ENCODE assay signal across 19 cellular contexts in the genomic region with DNA sequence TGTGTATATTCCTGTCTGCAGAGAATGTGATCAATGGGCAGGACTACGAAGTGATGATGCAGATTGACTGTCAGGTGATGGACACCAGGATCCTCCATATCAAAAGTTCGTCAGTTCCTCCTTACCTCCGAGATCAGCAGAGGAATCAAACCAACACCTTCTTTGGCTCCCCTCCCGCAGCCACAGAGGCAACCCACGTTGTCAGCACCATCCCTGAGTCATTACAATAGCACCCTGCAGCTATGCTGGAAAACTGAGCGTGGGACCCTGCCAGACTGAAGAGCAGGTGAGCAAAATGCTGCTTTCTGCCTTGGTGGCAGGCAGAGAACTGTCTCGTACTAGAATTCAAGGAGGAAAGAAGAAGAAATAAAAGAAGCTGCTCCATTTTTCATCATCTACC.
DNase-seq lines count a peak whose midpoint lies in the region; ATAC-seq, FAIRE-seq and TF ChIP-seq lines count a peak whose summit lies in the region.
"Had no signal": no experiment of that assay in that cellular context is flagged by ENCODE, and none has a peak within 500 bp of the region (broad histone marks: within the 10 kb centered on the region; RNA-seq: fewer than 3 reads in every experiment).

No MANE protein-coding gene starts in this region.

- H3K4me1 Mint-ChIP-seq in MCF 10A (ENCODE audit: insufficient read depth, unreplicated experiment) (peaks cover 42% of the 10 kb centered on the region), T-cell (peaks cover 45 to 57% (median 47%) of the 10 kb centered on the region in 3 donors)

- H3K9me3 Mint-ChIP-seq in MCF 10A (ENCODE audit: unreplicated experiment), result no peaks in the 10 kb centered on the region
- no peaks in the 10 kb centered on the region for H3K9me3 Mint-ChIP-seq in T-cell
- H3K9me3 Mint-ChIP-seq: activated B cell treated with CpG ODN at 0.5 μM for 24 hours had no signal

- no peaks in the 10 kb centered on the region for H3K36me3 ChIP-seq in breast epithelium
- H3K36me3 ChIP-seq in ovary, result no peaks in the 10 kb centered on the region
- H3K36me3 ChIP-seq: prostate gland, uterus had no signal

- H3K27me3 ChIP-seq in breast epithelium (no peaks in the 10 kb centered on the region), ovary (no peaks in the 10 kb centered on the region)
- H3K27me3 ChIP-seq: stomach, uterus had no signal

- H3K27ac ChIP-seq in breast epithelium, result no peak overlapping the region
- H3K27ac ChIP-seq in ovary, result no peak overlapping the region
- H3K27ac ChIP-seq: prostate gland, stomach, uterus had no signal

- no peak for TF ChIP-seq CTCF in MCF 10A (IDR thresholded peaks at IDR 0.05; ENCODE audit: unreplicated experiment)
- no peak for TF ChIP-seq CTCF in breast epithelium (IDR thresholded peaks at IDR 0.05)
- no peak for TF ChIP-seq CTCF in epithelial cell of esophagus (IDR thresholded peaks at IDR 0.05; ENCODE audit: insufficient read depth, low read depth, low read length, missing control alignments)
- no peak for TF ChIP-seq CTCF in ovary (IDR thresholded peaks at IDR 0.05)

- no peak for TF ChIP-seq EP300 in ovary (IDR thresholded peaks at IDR 0.05)

- DNase-seq in MCF 10A (ENCODE audit: unreplicated experiment) (peak; percentile 92), breast epithelium (ENCODE audit: low spot score in 2 of 2) (no peak), T-cell (no peak), epithelial cell of esophagus (ENCODE audit: low read depth) (peak; percentile 62), urothelium cell line (ENCODE audit: low spot score) (peak; percentile 20), ovary (no peak), NCI-H1105 treated with DMSO at 0.1 percent for 48 hours (lab: John Stamatoyannopoulos, UW) (no peak)
- DNase-seq: activated B cell treated with CpG ODN at 0.5 μM for 24 hours, GF-D8, HCEC 1CT, left ventricle myocardium superior, NCI-H2081 treated with DMSO at 0.1 percent for 48 hours, NCI-H526, stomach, SW 1271, uterus had no signal

- POLR2A ChIA-PET in MCF 10A (lab: Yijun Ruan, JAX), result interaction anchor here (0.6 to 2.1 kb wide), 4 partner anchors 10 to 235 kb away, joined by 3 to 7 read pairs (median 6); no protein-coding TSS in a partner anchor
- POLR2A ChIA-PET in T-cell (lab: Charles Lee), result interaction anchor here in 1 of 2 donors (0.6 kb wide), 1 partner anchor 217 kb away, joined by 3 read pairs; no protein-coding TSS in a partner anchor

- no peaks in the 10 kb centered on the region for H3K9me3 ChIP-seq in breast epithelium
- H3K9me3 ChIP-seq in ovary, result no peaks in the 10 kb centered on the region
- H3K9me3 ChIP-seq: prostate gland, stomach, uterus had no signal

- H3K27me3 Mint-ChIP-seq in MCF 10A (ENCODE audit: insufficient read depth, unreplicated experiment) (no peaks in the 10 kb centered on the region), T-cell (no peaks in the 10 kb centered on the region)
- H3K27me3 Mint-ChIP-seq: activated B cell treated with CpG ODN at 0.5 μM for 24 hours had no signal

- BruUV-seq in MCF 10A (replicated peaks; lab: Mats Ljungman, UMichigan), result no TSS peak

- H3K4me1 ChIP-seq in breast epithelium, result no peaks in the 10 kb centered on the region
- peaks cover 3% of the 10 kb centered on the region for H3K4me1 ChIP-seq in ovary (ENCODE audit: insufficient read depth)
- H3K4me1 ChIP-seq: prostate gland had no signal

- WGBS in ovary, 3 donors, result 83 to 86% (median 84%) methylated on average over 7 of the region's 7 CpGs

- no peak overlapping the region for H3K27ac Mint-ChIP-seq in MCF 10A (ENCODE audit: low read depth, unreplicated experiment)
- peak overlapping the region; percentile 15 to 50 for H3K27ac Mint-ChIP-seq in T-cell
- H3K27ac Mint-ChIP-seq: activated B cell treated with CpG ODN at 0.5 μM for 24 hours had no signal

- CTCF ChIA-PET in MCF 10A (lab: Yijun Ruan, JAX), result interaction anchor here (0.6 to 3.1 kb wide), 6 partner anchors 35 to 569 kb away, joined by 3 to 18 read pairs (median 4); no protein-coding TSS in a partner anchor
- CTCF ChIA-PET in T-cell (lab: Charles Lee), result no interaction called here

- H3K4me3 ChIP-seq in breast epithelium (no peak overlapping the region), epithelial cell of esophagus (ENCODE audit: low read length) (no peak overlapping the region), ovary (no peak overlapping the region)
- H3K4me3 ChIP-seq: prostate gland, stomach, uterus had no signal

- H3K36me3 Mint-ChIP-seq in MCF 10A (ENCODE audit: insufficient read depth, unreplicated experiment) (peaks cover 26% of the 10 kb centered on the region), T-cell (peaks cover 36% of the 10 kb centered on the region)

- H3K4me3 Mint-ChIP-seq in MCF 10A (ENCODE audit: unreplicated experiment), result no peak overlapping the region
- H3K4me3 Mint-ChIP-seq in T-cell, result no peak overlapping the region
- H3K4me3 Mint-ChIP-seq: activated B cell treated with CpG ODN at 0.5 μM for 24 hours had no signal

- no peak for FAIRE-seq in urothelium cell line (lab: Jason Lieb, UNC)

- ATAC-seq in T-cell (replicated peaks in 1 of 4) (no peak), HG03442 (IDR thresholded peaks at IDR 0.05; ENCODE audit: unreplicated experiment) (no peak)
- ATAC-seq: left ventricle myocardium superior, Panc1 had no signal

- TF ChIP-seq POLR2A in breast epithelium (IDR thresholded peaks at IDR 0.05) (no peak), ovary (IDR thresholded peaks at IDR 0.05) (no peak)

- intact Hi-C loops in MCF 10A (cut with micrococcal nuclease), result no loop called here
- intact Hi-C loops in breast epithelium (cut with DNase I; ENCODE audit: low total_unique reads), result no loop called here
- intact Hi-C loops in ovary (cut with DNase I), result no loop called here

Comparison
In these comparisons a context has a peak if more than half of its experiments do, and no peak if none do; other contexts are left out.
1. DNase-seq: peak in MCF 10A (single experiment), epithelial cell of esophagus (single experiment) and urothelium cell line (single experiment); none in breast epithelium (0 of 2), T-cell (0 of 34), ovary (0 of 5) and NCI-H1105 treated with DMSO at 0.1 percent for 48 hours (single experiment).